Comparison of ENCODE assay signal across 8 cellular contexts in genomic region chr6:83536034-83536646, GRCh38. TPM values are rescaled to one million over a fixed set of nuclear protein-coding genes. Genes with fewer than 3 reads are reported as not detected.
DNase-seq lines count a peak whose midpoint lies in the region; ATAC-seq and TF ChIP-seq lines count a peak whose summit lies in the region.

No MANE protein-coding gene starts in this region.

- H3K36me3 ChIP-seq in Panc1 (ENCODE audit: control insufficient read depth, insufficient read depth, low read length) (no peaks in the 10 kb centered on the region), adrenal gland (replicated peaks in 1 of 2) (no peaks in the 10 kb centered on the region), stomach (no peaks in the 10 kb centered on the region)

- POLR2A ChIA-PET in Panc1 (lab: Charles Lee): no interaction called here

- ATAC-seq in HG02840 (IDR thresholded peaks at IDR 0.05; ENCODE audit: low FRiP score, unreplicated experiment) (peak; percentile 58), Panc1 (peak; percentile 78), left colon (peak; percentile 52)

- BruUV-seq in Panc1 (replicated peaks; lab: Mats Ljungman, UMichigan): no TSS peak

- CTCF ChIA-PET in Panc1 (lab: Charles Lee): interaction anchor here (0.6 to 0.8 kb wide), 4 partner anchors 14 to 317 kb away, joined by 3 to 7 read pairs (median 4); no protein-coding TSS in a partner anchor

- no peak for TF ChIP-seq POLR2A in adrenal gland (IDR thresholded peaks at IDR 0.05)
- TF ChIP-seq POLR2A in stomach (IDR thresholded peaks at IDR 0.05): no peak

- intact Hi-C loops in Panc1 (cut with micrococcal nuclease; ENCODE audit: unreplicated experiment): no loop called here
- intact Hi-C loops in adrenal gland (cut with DNase I): no loop called here
- intact Hi-C loops in left colon (cut with DNase I, micrococcal nuclease): no loop called here
- intact Hi-C loops in stomach (cut with DNase I; ENCODE audit: low total_unique reads): no loop called here

- in situ Hi-C loops in Panc1 (cut with HindIII; ENCODE audit: low pct_unique_long_range_greater_than_20kb, low sequenced_read_pairs): no loop called here

- H3K27ac ChIP-seq in Panc1 (ENCODE audit: low read length) (no peak overlapping the region), adrenal gland (no peak overlapping the region), stomach (no peak overlapping the region)

- H3K9me3 ChIP-seq in Panc1 (ENCODE audit: control insufficient read depth, insufficient read depth, low read depth, low read length): no peaks in the 10 kb centered on the region
- no peaks in the 10 kb centered on the region for H3K9me3 ChIP-seq in adrenal gland (replicated peaks in 1 of 3)
- H3K9me3 ChIP-seq in stomach: no peaks in the 10 kb centered on the region

- WGBS in adrenal gland, 4 donors: 38 to 47% (median 42%) methylated on average over 5 of the region's 5 CpGs
- WGBS in stomach, 5 donors: 31 to 41% (median 36%) methylated on average over 5 of the region's 5 CpGs

- H3K4me3 ChIP-seq in GM12875 (ENCODE audit: low read depth, low read length) (no peak overlapping the region), Panc1 (ENCODE audit: low read depth in 2 of 2, low read length in 2 of 2) (no peak overlapping the region), adrenal gland (no peak overlapping the region), stomach (no peak overlapping the region)

- TF ChIP-seq EP300 in stomach (IDR thresholded peaks at IDR 0.05): no peak

- peak; percentile 74 for TF ChIP-seq CTCF in GM12875 (IDR thresholded peaks at IDR 0.05; ENCODE audit: borderline replicate concordance, insufficient read depth, low read depth, low read length)
- TF ChIP-seq CTCF in Panc1 (IDR thresholded peaks at IDR 0.05): peak; percentile 89
- TF ChIP-seq CTCF in adrenal gland (IDR thresholded peaks at IDR 0.05): peak; percentile 57 to 77 (median 65)
- TF ChIP-seq CTCF in stomach (IDR thresholded peaks at IDR 0.05): peak in 5 of 7 experiments; percentile 10 to 44 (median 19)

- H3K27me3 ChIP-seq in Panc1 (ENCODE audit: control insufficient read depth, insufficient read depth, low read length) (peaks cover 9% of the 10 kb centered on the region), adrenal gland (no peaks in the 10 kb centered on the region), stomach (no peaks in the 10 kb centered on the region)

- H3K4me1 ChIP-seq in Panc1 (ENCODE audit: control insufficient read depth, insufficient read depth, low read length) (no peaks in the 10 kb centered on the region), adrenal gland (replicated peaks in 1 of 2) (no peaks in the 10 kb centered on the region), stomach (no peaks in the 10 kb centered on the region)

- DNase-seq in AML-193 (lab: John Stamatoyannopoulos, UW) (peak; percentile 60 to 65), Panc1 (ENCODE audit: low read depth, low spot score) (peak; percentile 43), adrenal gland (peak; percentile 51 to 87 (median 70)), left colon (peak in 1 of 2 donors; percentile 67), stomach (peak; percentile 58), NCI-H2107 (lab: John Stamatoyannopoulos, UW) (no peak)

RNA-seq across cellular contexts. Expression of gene PRSS35, which starts 23.8 kb away (rescaled TPM):
- 0.10 TPM for total RNA-seq in Panc1 (2021; ENCODE audit: unreplicated experiment)
- polyA plus RNA-seq in Panc1 (2012; ENCODE audit: insufficient read length): not detected
- total RNA-seq in adrenal gland: 10 to 100 TPM in 3 of 8 donors, 1 to 10 TPM in 3, under 1 TPM in 2; 0.39 to 17.0 (median 5.1) TPM
- polyA plus RNA-seq in adrenal gland: 1 to 10 TPM in 2 of 3 donors, under 1 TPM in 1; 0.27 to 3.5 (median 2.6) TPM
- not detected for total RNA-seq in left colon
- 1 to 10 TPM in 1 of 5 donors, not detected in 4; 6.4 TPM for total RNA-seq in stomach
- under 1 TPM; 0.08 to 0.31 (median 0.12) TPM for polyA plus RNA-seq in stomach

Comparison
In these comparisons a context has a peak if more than half of its experiments do, and no peak if none do; other contexts are left out.
1. CTCF ChIP-seq: peak in every context shown above with its lines; median percentile 89 in Panc1; 74 in GM12875; 65 in adrenal gland; 19 in stomach.